21 cellular contexts compared by ENCODE assay signal in the genomic region with DNA sequence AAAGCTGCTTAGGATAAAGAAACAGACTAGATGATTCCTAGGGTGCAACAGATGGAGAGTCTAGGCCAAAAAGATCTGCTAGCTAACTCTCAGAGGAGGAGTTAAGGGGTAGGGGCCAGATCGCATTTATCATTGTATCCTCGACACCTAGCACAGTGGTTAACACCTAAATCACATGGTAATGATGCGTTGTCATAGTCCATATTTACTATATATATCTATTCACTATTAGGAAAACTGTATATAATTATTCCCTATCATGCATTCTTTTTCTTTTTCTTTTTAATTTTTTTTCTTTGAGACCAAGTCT.
"Had no signal": no experiment of that assay in that cellular context is flagged by ENCODE, and none has a peak within 500 bp of the region (broad histone marks: within the 10 kb centered on the region; RNA-seq: fewer than 3 reads in every experiment).

No MANE protein-coding gene starts in this region.

- DNase-seq: activated CD4-positive, alpha-beta T cell treated with anti-CD3 and anti-CD28 coated beads, Interleukin-2, amount 50 U/mL, for 1 hour; activated gamma-delta T cell; activated T-cell treated with anti-CD3 and anti-CD28 coated beads, Interleukin-2, amount 50 U/mL, for 72 hours; cerebellar nuclear complex; cortex of kidney; effector CD4-positive, alpha-beta T cell; heart right ventricle; left ventricle myocardium superior; mucosa of descending colon; naive B cell; posterior cingulate gyrus; sigmoid colon; spleen; stimulated activated CD4-positive, alpha-beta T cell treated with anti-CD3 and anti-CD28 coated beads, Interleukin-4, amount 100 ng/mL, for 4 hours; stimulated activated naive B cell treated with anti-CD40 and anti-IgM and Interleukin-4, amounts not matched to agents 10 μg/mL and 1 μg/mL and 100 μg/mL, for 72 hours; T1000; upper lobe of right lung had no signal

- H3K27ac ChIP-seq: ascending aorta, breast epithelium, esophagus muscularis mucosa, heart right ventricle, spleen, thoracic aorta, upper lobe of right lung had no signal

- ATAC-seq: activated T-cell treated with anti-CD3 and anti-CD28 coated beads, Interleukin-2, amount 50 U/mL, for 72 hours; heart right ventricle; left ventricle myocardium superior; mucosa of descending colon had no signal
